ENCODE assay signal across 16 cellular contexts in genomic region chr2:117979911-117980341, GRCh38. TPM values are rescaled to one million over a fixed set of nuclear protein-coding genes. Genes with fewer than 3 reads are reported as not detected.
DNase-seq lines count a peak whose midpoint lies in the region; TF ChIP-seq lines count a peak whose summit lies in the region.
"Had no signal": no experiment of that assay in that cellular context is flagged by ENCODE, and none has a peak within 500 bp of the region (broad histone marks: within the 10 kb centered on the region; RNA-seq: fewer than 3 reads in every experiment).

No MANE protein-coding gene starts in this region.

- DNase-seq in GDM1 (lab: John Stamatoyannopoulos, UW): peak; percentile 10
- peak; percentile 13 for DNase-seq in UCSD-AML1 (lab: John Stamatoyannopoulos, UW; ENCODE audit: unreplicated experiment)
- no peak for DNase-seq in hepatocyte (ENCODE audit: low spot score)
- DNase-seq in activated CD4-positive, alpha-beta T cell treated with anti-CD3 and anti-CD28 coated beads, Interleukin-2, amount 50 U/mL, for 4 hours: no peak
- DNase-seq in CD8-positive, alpha-beta memory T cell: no peak
- no peak for DNase-seq in HuH-7 (ENCODE audit: low spot score)
- no peak for DNase-seq in activated CD4-positive, alpha-beta memory T cell treated with anti-CD3 and anti-CD28 coated beads, Interleukin-2, amount 10 ng/mL, durations not matched to agents 7 days and 5 days
- DNase-seq: activated CD4-positive, alpha-beta T cell treated with anti-CD3 and anti-CD28 coated beads for 48 hours; activated naive CD8-positive, alpha-beta T cell treated with anti-CD3 and anti-CD28 coated beads, Interleukin-2, amount 10 ng/mL, durations not matched to agents 7 days and 5 days; activated T-cell treated with anti-CD3 and anti-CD28 coated beads, Interleukin-2, amount 50 U/mL, for 1 hour; colonic mucosa; NCI-H1417 treated with DMSO at 0.1 percent for 48 hours; RPMI8226; transverse colon had no signal

- H3K4me1 Mint-ChIP-seq in CD8-positive, alpha-beta memory T cell: peaks cover 4 to 6% (median 5%) of the 10 kb centered on the region in 3 donors
- H3K4me1 Mint-ChIP-seq in activated CD4-positive, alpha-beta memory T cell treated with anti-CD3 and anti-CD28 coated beads, Interleukin-2, amount 10 ng/mL, durations not matched to agents 7 days and 5 days: no peaks in the 10 kb centered on the region
- H3K4me1 Mint-ChIP-seq: activated naive CD8-positive, alpha-beta T cell treated with anti-CD3 and anti-CD28 coated beads, Interleukin-2, amount 10 ng/mL, durations not matched to agents 7 days and 5 days had no signal

- H3K9me2 ChIP-seq in hepatocyte (replicated peaks; ENCODE audit: insufficient read depth): no peaks in the 10 kb centered on the region

- H3K4me3 Mint-ChIP-seq in CD8-positive, alpha-beta memory T cell: no peak overlapping the region
- no peak overlapping the region for H3K4me3 Mint-ChIP-seq in activated CD4-positive, alpha-beta memory T cell treated with anti-CD3 and anti-CD28 coated beads, Interleukin-2, amount 10 ng/mL, durations not matched to agents 7 days and 5 days
- H3K4me3 Mint-ChIP-seq: activated naive CD8-positive, alpha-beta T cell treated with anti-CD3 and anti-CD28 coated beads, Interleukin-2, amount 10 ng/mL, durations not matched to agents 7 days and 5 days; IgD-negative memory B cell had no signal

- H3K4me3 ChIP-seq in hepatocyte: no peak overlapping the region
- peak overlapping the region; percentile 24 for H3K4me3 ChIP-seq in skeletal muscle satellite cell (ENCODE audit: low read length)
- no peak overlapping the region for H3K4me3 ChIP-seq in CD8-positive, alpha-beta memory T cell (ENCODE audit: low read length)
- H3K4me3 ChIP-seq: colonic mucosa, transverse colon had no signal

- H3K9me3 Mint-ChIP-seq in CD8-positive, alpha-beta memory T cell: no peaks in the 10 kb centered on the region
- no peaks in the 10 kb centered on the region for H3K9me3 Mint-ChIP-seq in activated CD4-positive, alpha-beta memory T cell treated with anti-CD3 and anti-CD28 coated beads, Interleukin-2, amount 10 ng/mL, durations not matched to agents 7 days and 5 days
- H3K9me3 Mint-ChIP-seq: activated naive CD8-positive, alpha-beta T cell treated with anti-CD3 and anti-CD28 coated beads, Interleukin-2, amount 10 ng/mL, durations not matched to agents 7 days and 5 days; IgD-negative memory B cell had no signal

- H3K36me3 Mint-ChIP-seq in CD8-positive, alpha-beta memory T cell: peaks cover 4 to 88% (median 31%) of the 10 kb centered on the region in 3 donors
- H3K36me3 Mint-ChIP-seq in activated CD4-positive, alpha-beta memory T cell treated with anti-CD3 and anti-CD28 coated beads, Interleukin-2, amount 10 ng/mL, durations not matched to agents 7 days and 5 days (ENCODE audit: low read depth): peaks cover 56% of the 10 kb centered on the region

- CTCF ChIA-PET in CD8-positive, alpha-beta memory T cell (lab: Charles Lee): interaction anchor here (1.4 kb wide), 1 partner anchor 23 kb away, joined by 4 read pairs; no protein-coding TSS in a partner anchor
- CTCF ChIA-PET in activated CD4-positive, alpha-beta memory T cell treated with anti-CD3 and anti-CD28 coated beads, Interleukin-2, amount 10 ng/mL, durations not matched to agents 7 days and 5 days (lab: Charles Lee): interaction anchor here (1.7 kb wide), 1 partner anchor 11 kb away, joined by 7 read pairs; no protein-coding TSS in a partner anchor

- no peak for TF ChIP-seq CTCF in hepatocyte (IDR thresholded peaks at IDR 0.05; ENCODE audit: poor library complexity)

- no peaks in the 10 kb centered on the region for H3K9me3 ChIP-seq in hepatocyte (ENCODE audit: low read depth)
- no peaks in the 10 kb centered on the region for H3K9me3 ChIP-seq in skeletal muscle satellite cell (replicated peaks; ENCODE audit: low read length)
- no peaks in the 10 kb centered on the region for H3K9me3 ChIP-seq in CD8-positive, alpha-beta memory T cell (ENCODE audit: low read length)
- H3K9me3 ChIP-seq: colonic mucosa, transverse colon had no signal

- 97% methylated on average over 2 of the region's 2 CpGs for WGBS in hepatocyte (ENCODE audit: low lambda C conversion rate, missing lambda C conversion rate)

- H3K27me3 ChIP-seq in hepatocyte: no peaks in the 10 kb centered on the region
- H3K27me3 ChIP-seq in skeletal muscle satellite cell (ENCODE audit: control insufficient read depth, insufficient read depth, low read length): no peaks in the 10 kb centered on the region
- H3K27me3 ChIP-seq in CD8-positive, alpha-beta memory T cell (ENCODE audit: insufficient read depth, low read length, poor library complexity, severe bottlenecking): no peaks in the 10 kb centered on the region
- H3K27me3 ChIP-seq: colonic mucosa, transverse colon had no signal

- H3K27me3 Mint-ChIP-seq in CD8-positive, alpha-beta memory T cell: no peaks in the 10 kb centered on the region
- no peaks in the 10 kb centered on the region for H3K27me3 Mint-ChIP-seq in activated CD4-positive, alpha-beta memory T cell treated with anti-CD3 and anti-CD28 coated beads, Interleukin-2, amount 10 ng/mL, durations not matched to agents 7 days and 5 days
- H3K27me3 Mint-ChIP-seq: activated naive CD8-positive, alpha-beta T cell treated with anti-CD3 and anti-CD28 coated beads, Interleukin-2, amount 10 ng/mL, durations not matched to agents 7 days and 5 days; IgD-negative memory B cell had no signal

- no peaks in the 10 kb centered on the region for H4K20me1 ChIP-seq in hepatocyte (ENCODE audit: insufficient read depth, poor library complexity, severe bottlenecking)

- no peaks in the 10 kb centered on the region for H3K79me2 ChIP-seq in hepatocyte

- H3K4me1 ChIP-seq in hepatocyte (ENCODE audit: insufficient read depth) (peaks cover 11% of the 10 kb centered on the region), skeletal muscle satellite cell (ENCODE audit: control insufficient read depth, insufficient read depth, low read length) (peaks cover 34% of the 10 kb centered on the region)
- no peaks in the 10 kb centered on the region for H3K4me1 ChIP-seq in CD8-positive, alpha-beta memory T cell (ENCODE audit: insufficient read depth, low read length)
- H3K4me1 ChIP-seq: colonic mucosa had no signal

- H3K27ac ChIP-seq in hepatocyte: peak overlapping the region; percentile 1
- no peak overlapping the region for H3K27ac ChIP-seq in CD8-positive, alpha-beta memory T cell (ENCODE audit: low read depth, low read length)
- H3K27ac ChIP-seq: colonic mucosa had no signal

- H3K4me2 ChIP-seq in hepatocyte (no peak overlapping the region), skeletal muscle satellite cell (ENCODE audit: low read length) (peak overlapping the region; percentile 64)

- H2AFZ ChIP-seq in hepatocyte: no peak overlapping the region

- peak overlapping the region in 1 of 8 donors; percentile 26 for H3K27ac Mint-ChIP-seq in CD8-positive, alpha-beta memory T cell
- no peak overlapping the region for H3K27ac Mint-ChIP-seq in activated CD4-positive, alpha-beta memory T cell treated with anti-CD3 and anti-CD28 coated beads, Interleukin-2, amount 10 ng/mL, durations not matched to agents 7 days and 5 days
- H3K27ac Mint-ChIP-seq: activated naive CD8-positive, alpha-beta T cell treated with anti-CD3 and anti-CD28 coated beads, Interleukin-2, amount 10 ng/mL, durations not matched to agents 7 days and 5 days had no signal

- H3K9ac ChIP-seq in skeletal muscle satellite cell (ENCODE audit: low read depth, low read length): peak overlapping the region; percentile 77

- POLR2A ChIA-PET in CD8-positive, alpha-beta memory T cell (lab: Charles Lee): no interaction called here
- POLR2A ChIA-PET in activated CD4-positive, alpha-beta memory T cell treated with anti-CD3 and anti-CD28 coated beads, Interleukin-2, amount 10 ng/mL, durations not matched to agents 7 days and 5 days (lab: Charles Lee): no interaction called here

- H3K36me3 ChIP-seq in hepatocyte (replicated peaks; ENCODE audit: insufficient read depth, low read depth): no peaks in the 10 kb centered on the region
- H3K36me3 ChIP-seq in skeletal muscle satellite cell (ENCODE audit: insufficient read depth, low read length): peaks cover 31% of the 10 kb centered on the region
- peaks cover 12% of the 10 kb centered on the region for H3K36me3 ChIP-seq in CD8-positive, alpha-beta memory T cell (ENCODE audit: insufficient read depth, low read length)

RNA-seq across cellular contexts. Expression of gene CCDC93, which starts 33.9 kb away (rescaled TPM):
- 23.0 and 37.4 TPM in 2 replicates for total RNA-seq in hepatocyte
- 13.2 and 16.8 TPM in 2 replicates for polyA plus RNA-seq in hepatocyte
- 14.4 and 17.3 TPM in 2 replicates for total RNA-seq in skeletal muscle satellite cell (2012; rRNA removed)
- 10 to 100 TPM; 32.7 to 33.5 TPM for total RNA-seq in CD8-positive, alpha-beta memory T cell
- 8.7 TPM for polyA plus RNA-seq in CD8-positive, alpha-beta memory T cell
- total RNA-seq in activated CD4-positive, alpha-beta memory T cell treated with anti-CD3 and anti-CD28 coated beads, Interleukin-2, amount 10 ng/mL, durations not matched to agents 7 days and 5 days: 10 to 100 TPM; 35.0 to 35.6 TPM

Comparison
In these comparisons a context has a peak if more than half of its experiments do, and no peak if none do; other contexts are left out.
1. DNase-seq: peak in GDM1 (single experiment) and UCSD-AML1 (single experiment); none in hepatocyte (single experiment), activated CD4-positive, alpha-beta T cell treated with anti-CD3 and anti-CD28 coated beads, Interleukin-2, amount 50 U/mL, for 4 hours (0 of 2), CD8-positive, alpha-beta memory T cell (0 of 5), HuH-7 (single experiment) and activated CD4-positive, alpha-beta memory T cell treated with anti-CD3 and anti-CD28 coated beads, Interleukin-2, amount 10 ng/mL, durations not matched to agents 7 days and 5 days (single experiment).